29 cellular contexts compared by ENCODE assay signal in genomic region chr4:40453912-40454311, GRCh38.
A peak's percentile ranks its signal among the peaks of the same experiment; 100 is the strongest.
DNase-seq lines count a peak whose midpoint lies in the region; ATAC-seq and TF ChIP-seq lines count a peak whose summit lies in the region.
"Had no signal": no experiment of that assay in that cellular context is flagged by ENCODE, and none has a peak within 500 bp of the region (broad histone marks: within the 10 kb centered on the region; RNA-seq: fewer than 3 reads in every experiment).

No MANE protein-coding gene starts in this region.

- H3K4me3 Mint-ChIP-seq in IgD-negative memory B cell, result no peak overlapping the region
- H3K4me3 Mint-ChIP-seq in stimulated activated naive B cell treated with anti-CD40 and anti-IgM and Interleukin-4, amounts not matched to agents 10 μg/mL and 1 μg/mL and 100 μg/mL, for 72 hours, result no peak overlapping the region
- H3K4me3 Mint-ChIP-seq: activated CD4-positive, alpha-beta T cell treated with anti-CD3 and anti-CD28 coated beads for 36 hours; activated naive CD8-positive, alpha-beta T cell treated with anti-CD3 and anti-CD28 coated beads, Interleukin-2, amount 50 U/mL, for 24 hours; activated T-cell treated with anti-CD3 and anti-CD28 coated beads, Interleukin-2, amount 50 U/mL, for 24 hours; B cell; CD8-positive, alpha-beta T cell; neural progenitor cell; stimulated activated effector memory CD8-positive, alpha-beta T cell treated with anti-CD3 and anti-CD28 coated beads, Interleukin-12 subunit alpha, Interleukin-12 subunit beta, amount 100 ng/mL, for 72 hours had no signal

- no peaks in the 10 kb centered on the region for H3K9me3 ChIP-seq in stomach
- H3K9me3 ChIP-seq: gastrocnemius medialis, sigmoid colon, uterus had no signal

- peaks cover 0 to 15% (median 2%) of the 10 kb centered on the region in 4 donors for H3K36me3 ChIP-seq in stomach
- H3K36me3 ChIP-seq: gastrocnemius medialis, neural progenitor cell, sigmoid colon, uterus had no signal

- no peak for TF ChIP-seq EP300 in stomach (IDR thresholded peaks at IDR 0.05)

- H3K4me3 ChIP-seq in stomach, result no peak overlapping the region
- H3K4me3 ChIP-seq: gastrocnemius medialis, neural progenitor cell, sigmoid colon, uterus had no signal

- WGBS in stomach, 5 donors, result 64 to 75% (median 67%) methylated on average over 6 of the region's 6 CpGs

- H3K36me3 Mint-ChIP-seq in IgD-negative memory B cell, result peaks cover 3% of the 10 kb centered on the region
- no peaks in the 10 kb centered on the region for H3K36me3 Mint-ChIP-seq in stimulated activated naive B cell treated with anti-CD40 and anti-IgM and Interleukin-4, amounts not matched to agents 10 μg/mL and 1 μg/mL and 100 μg/mL, for 72 hours
- H3K36me3 Mint-ChIP-seq: CD8-positive, alpha-beta T cell; neural progenitor cell; stimulated activated effector memory CD8-positive, alpha-beta T cell treated with anti-CD3 and anti-CD28 coated beads, Interleukin-12 subunit alpha, Interleukin-12 subunit beta, amount 100 ng/mL, for 72 hours had no signal

- no peaks in the 10 kb centered on the region for H3K9me3 Mint-ChIP-seq in IgD-negative memory B cell
- no peaks in the 10 kb centered on the region for H3K9me3 Mint-ChIP-seq in stimulated activated naive B cell treated with anti-CD40 and anti-IgM and Interleukin-4, amounts not matched to agents 10 μg/mL and 1 μg/mL and 100 μg/mL, for 72 hours
- H3K9me3 Mint-ChIP-seq: activated naive CD8-positive, alpha-beta T cell treated with anti-CD3 and anti-CD28 coated beads, Interleukin-2, amount 50 U/mL, for 24 hours; activated T-cell treated with anti-CD3 and anti-CD28 coated beads, Interleukin-2, amount 50 U/mL, for 24 hours; CD8-positive, alpha-beta T cell; neural progenitor cell; stimulated activated effector memory CD8-positive, alpha-beta T cell treated with anti-CD3 and anti-CD28 coated beads, Interleukin-12 subunit alpha, Interleukin-12 subunit beta, amount 100 ng/mL, for 72 hours had no signal

- no peaks in the 10 kb centered on the region for H3K27me3 ChIP-seq in stomach
- H3K27me3 ChIP-seq: gastrocnemius medialis, neural progenitor cell, sigmoid colon, uterus had no signal

- peak; percentile 17 for ATAC-seq in left lobe of liver
- ATAC-seq in stimulated activated naive B cell treated with anti-CD40 and anti-IgM and Interleukin-4, amounts not matched to agents 10 μg/mL and 1 μg/mL and 100 μg/mL, for 72 hours (replicated peaks), result no peak
- ATAC-seq: activated CD4-positive, alpha-beta T cell treated with anti-CD3 and anti-CD28 coated beads for 36 hours; activated naive CD8-positive, alpha-beta T cell treated with anti-CD3 and anti-CD28 coated beads, Interleukin-2, amount 50 U/mL, for 24 hours; CD8-positive, alpha-beta T cell; gastrocnemius medialis; stimulated activated effector memory CD8-positive, alpha-beta T cell treated with anti-CD3 and anti-CD28 coated beads, Interleukin-12 subunit alpha, Interleukin-12 subunit beta, amount 100 ng/mL, for 72 hours had no signal

- peaks cover 19 to 90% (median 58%) of the 10 kb centered on the region in 4 donors for H3K4me1 ChIP-seq in stomach
- H3K4me1 ChIP-seq: gastrocnemius medialis, uterus had no signal

- H3K4me1 Mint-ChIP-seq in IgD-negative memory B cell, result peaks cover 6 to 15% (median 14%) of the 10 kb centered on the region in 3 donors
- peaks cover 3 to 11% of the 10 kb centered on the region in 2 donors for H3K4me1 Mint-ChIP-seq in stimulated activated naive B cell treated with anti-CD40 and anti-IgM and Interleukin-4, amounts not matched to agents 10 μg/mL and 1 μg/mL and 100 μg/mL, for 72 hours

- no peak for TF ChIP-seq POLR2A in stomach (IDR thresholded peaks at IDR 0.05)

- TF ChIP-seq CTCF in 22Rv1 (IDR thresholded peaks at IDR 0.05) (no peak), stomach (IDR thresholded peaks at IDR 0.05) (no peak)

- peak overlapping the region in 2 of 3 donors; percentile 17 to 73 for H3K27ac Mint-ChIP-seq in IgD-negative memory B cell
- H3K27ac Mint-ChIP-seq in stimulated activated naive B cell treated with anti-CD40 and anti-IgM and Interleukin-4, amounts not matched to agents 10 μg/mL and 1 μg/mL and 100 μg/mL, for 72 hours, result no peak overlapping the region
- H3K27ac Mint-ChIP-seq: activated CD4-positive, alpha-beta T cell treated with anti-CD3 and anti-CD28 coated beads for 36 hours; activated naive CD8-positive, alpha-beta T cell treated with anti-CD3 and anti-CD28 coated beads, Interleukin-2, amount 50 U/mL, for 24 hours; activated T-cell treated with anti-CD3 and anti-CD28 coated beads, Interleukin-2, amount 50 U/mL, for 24 hours; B cell; CD8-positive, alpha-beta T cell; neural progenitor cell; stimulated activated effector memory CD8-positive, alpha-beta T cell treated with anti-CD3 and anti-CD28 coated beads, Interleukin-12 subunit alpha, Interleukin-12 subunit beta, amount 100 ng/mL, for 72 hours had no signal

- intact Hi-C loops in stomach (cut with DNase I; ENCODE audit: low total_unique reads), result no loop called here

- peak overlapping the region; percentile 93 for H3K27ac ChIP-seq in 22Rv1
- peak overlapping the region in 2 of 5 donors; percentile 27 to 40 for H3K27ac ChIP-seq in stomach
- H3K27ac ChIP-seq: gastrocnemius medialis, neural progenitor cell, sigmoid colon, uterus had no signal

- peak; percentile 54 for DNase-seq in NCI-H345 (lab: John Stamatoyannopoulos, UW)
- DNase-seq in left lobe of liver (ENCODE audit: low spot score), result no peak
- no peak for DNase-seq in stimulated activated naive B cell treated with anti-CD40 and anti-IgM and Interleukin-4, amounts not matched to agents 10 μg/mL and 1 μg/mL and 100 μg/mL, for 72 hours
- no peak for DNase-seq in retina
- no peak for DNase-seq in stomach
- no peak for DNase-seq in mucosa of gallbladder (ENCODE audit: low spot score)
- DNase-seq: activated CD4-positive, alpha-beta T cell treated with anti-CD3 and anti-CD28 coated beads for 36 hours; activated gamma-delta T cell treated with Interleukin-2 at 50 U/mL for 16 hours; activated naive CD8-positive, alpha-beta T cell treated with anti-CD3 and anti-CD28 coated beads, Interleukin-2, amount 50 U/mL, for 24 hours; activated T-cell treated with anti-CD3 and anti-CD28 coated beads, Interleukin-2, amount 50 U/mL, for 24 hours; caudate nucleus; CD8-positive, alpha-beta T cell; dermis blood vessel endothelial cell; gastrocnemius medialis; GF-D8; HCEC 1CT; mammary epithelial cell; NCI-H1436; NCI-H226; Right ventricle myocardium superior; sigmoid colon; stimulated activated CD4-positive, alpha-beta T cell treated with anti-CD3 and anti-CD28 coated beads, Interleukin-4, amount 100 ng/mL, for 24 hours; T-helper 2 cell; uterus had no signal

- no peaks in the 10 kb centered on the region for H3K27me3 Mint-ChIP-seq in IgD-negative memory B cell
- H3K27me3 Mint-ChIP-seq in stimulated activated naive B cell treated with anti-CD40 and anti-IgM and Interleukin-4, amounts not matched to agents 10 μg/mL and 1 μg/mL and 100 μg/mL, for 72 hours, result no peaks in the 10 kb centered on the region
- H3K27me3 Mint-ChIP-seq: activated CD4-positive, alpha-beta T cell treated with anti-CD3 and anti-CD28 coated beads for 36 hours; activated naive CD8-positive, alpha-beta T cell treated with anti-CD3 and anti-CD28 coated beads, Interleukin-2, amount 50 U/mL, for 24 hours; activated T-cell treated with anti-CD3 and anti-CD28 coated beads, Interleukin-2, amount 50 U/mL, for 24 hours; B cell had no signal
